ENCODE assay signal across 1 cellular context in genomic region chr2:70517804-70518203, GRCh38.
TF ChIP-seq lines count a peak whose summit lies in the region.

No MANE protein-coding gene starts in this region.

TF ChIP-seq in HepG2, 621 proteins besides CTCF, POLR2A, EP300 and RAD21 (continued from another document and continues in another):
- TF ChIP-seq, protein P1, sequence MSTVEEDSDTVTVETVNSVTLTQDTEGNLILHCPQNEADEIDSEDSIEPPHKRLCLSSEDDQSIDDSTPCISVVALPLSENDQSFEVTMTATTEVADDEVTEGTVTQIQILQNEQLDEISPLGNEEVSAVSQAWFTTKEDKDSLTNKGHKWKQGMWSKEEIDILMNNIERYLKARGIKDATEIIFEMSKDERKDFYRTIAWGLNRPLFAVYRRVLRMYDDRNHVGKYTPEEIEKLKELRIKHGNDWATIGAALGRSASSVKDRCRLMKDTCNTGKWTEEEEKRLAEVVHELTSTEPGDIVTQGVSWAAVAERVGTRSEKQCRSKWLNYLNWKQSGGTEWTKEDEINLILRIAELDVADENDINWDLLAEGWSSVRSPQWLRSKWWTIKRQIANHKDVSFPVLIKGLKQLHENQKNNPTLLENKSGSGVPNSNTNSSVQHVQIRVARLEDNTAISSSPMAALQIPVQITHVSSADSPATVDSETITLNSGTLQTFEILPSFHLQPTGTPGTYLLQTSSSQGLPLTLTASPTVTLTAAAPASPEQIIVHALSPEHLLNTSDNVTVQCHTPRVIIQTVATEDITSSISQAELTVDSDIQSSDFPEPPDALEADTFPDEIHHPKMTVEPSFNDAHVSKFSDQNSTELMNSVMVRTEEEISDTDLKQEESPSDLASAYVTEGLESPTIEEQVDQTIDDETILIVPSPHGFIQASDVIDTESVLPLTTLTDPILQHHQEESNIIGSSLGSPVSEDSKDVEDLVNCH (CRISPR knock-in tag; IDR thresholded peaks at IDR 0.05), result no peak
- TF ChIP-seq, protein P2, sequence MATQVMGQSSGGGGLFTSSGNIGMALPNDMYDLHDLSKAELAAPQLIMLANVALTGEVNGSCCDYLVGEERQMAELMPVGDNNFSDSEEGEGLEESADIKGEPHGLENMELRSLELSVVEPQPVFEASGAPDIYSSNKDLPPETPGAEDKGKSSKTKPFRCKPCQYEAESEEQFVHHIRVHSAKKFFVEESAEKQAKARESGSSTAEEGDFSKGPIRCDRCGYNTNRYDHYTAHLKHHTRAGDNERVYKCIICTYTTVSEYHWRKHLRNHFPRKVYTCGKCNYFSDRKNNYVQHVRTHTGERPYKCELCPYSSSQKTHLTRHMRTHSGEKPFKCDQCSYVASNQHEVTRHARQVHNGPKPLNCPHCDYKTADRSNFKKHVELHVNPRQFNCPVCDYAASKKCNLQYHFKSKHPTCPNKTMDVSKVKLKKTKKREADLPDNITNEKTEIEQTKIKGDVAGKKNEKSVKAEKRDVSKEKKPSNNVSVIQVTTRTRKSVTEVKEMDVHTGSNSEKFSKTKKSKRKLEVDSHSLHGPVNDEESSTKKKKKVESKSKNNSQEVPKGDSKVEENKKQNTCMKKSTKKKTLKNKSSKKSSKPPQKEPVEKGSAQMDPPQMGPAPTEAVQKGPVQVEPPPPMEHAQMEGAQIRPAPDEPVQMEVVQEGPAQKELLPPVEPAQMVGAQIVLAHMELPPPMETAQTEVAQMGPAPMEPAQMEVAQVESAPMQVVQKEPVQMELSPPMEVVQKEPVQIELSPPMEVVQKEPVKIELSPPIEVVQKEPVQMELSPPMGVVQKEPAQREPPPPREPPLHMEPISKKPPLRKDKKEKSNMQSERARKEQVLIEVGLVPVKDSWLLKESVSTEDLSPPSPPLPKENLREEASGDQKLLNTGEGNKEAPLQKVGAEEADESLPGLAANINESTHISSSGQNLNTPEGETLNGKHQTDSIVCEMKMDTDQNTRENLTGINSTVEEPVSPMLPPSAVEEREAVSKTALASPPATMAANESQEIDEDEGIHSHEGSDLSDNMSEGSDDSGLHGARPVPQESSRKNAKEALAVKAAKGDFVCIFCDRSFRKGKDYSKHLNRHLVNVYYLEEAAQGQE (IDR thresholded peaks at IDR 0.05; ENCODE audit: borderline replicate concordance in 1 of 2, low read depth in 1 of 2, low read length in 2 of 2), result no peak
- TF ChIP-seq KDM5A (IDR thresholded peaks at IDR 0.05; ENCODE audit: borderline replicate concordance, low read length) (no peak), NFIC (IDR thresholded peaks at IDR 0.05; ENCODE audit: low read length) (no peak), MIER3 (CRISPR knock-in tag; IDR thresholded peaks at IDR 0.05; ENCODE audit: borderline replicate concordance) (no peak), SCMH1 (CRISPR knock-in tag; IDR thresholded peaks at IDR 0.05; ENCODE audit: borderline replicate concordance) (no peak), THAP8 (CRISPR knock-in tag; IDR thresholded peaks at IDR 0.05; ENCODE audit: borderline replicate concordance) (no peak), ZNF841 (CRISPR knock-in tag; IDR thresholded peaks at IDR 0.05; ENCODE audit: borderline replicate concordance) (no peak), DR1 (CRISPR knock-in tag; IDR thresholded peaks at IDR 0.05) (no peak), PPARG (CRISPR knock-in tag; conservative IDR thresholded peaks at IDR 0.05) (no peak), ZMYM4 (CRISPR knock-in tag; IDR thresholded peaks at IDR 0.05) (peak; percentile 28; the same call in 1 of the 2 replicates), FOXP4 (CRISPR knock-in tag; IDR thresholded peaks at IDR 0.05) (no peak), TBP (CRISPR knock-in tag; IDR thresholded peaks at IDR 0.05) (no peak), ZBTB43 (CRISPR knock-in tag; conservative IDR thresholded peaks at IDR 0.05) (no peak), MEIS2 (CRISPR knock-in tag; IDR thresholded peaks at IDR 0.05) (no peak), CREB3 (CRISPR knock-in tag; IDR thresholded peaks at IDR 0.05) (no peak), GATAD1 (CRISPR knock-in tag; IDR thresholded peaks at IDR 0.05) (no peak), LRRFIP1 (CRISPR knock-in tag; conservative IDR thresholded peaks at IDR 0.05) (no peak), ZNF710 (CRISPR knock-in tag; IDR thresholded peaks at IDR 0.05; ENCODE audit: borderline replicate concordance) (no peak), SMYD3 (CRISPR knock-in tag; IDR thresholded peaks at IDR 0.05) (no peak), TAF1 (CRISPR knock-in tag; IDR thresholded peaks at IDR 0.05) (no peak), SOX13 (IDR thresholded peaks at IDR 0.05) (no peak), SOX13 (CRISPR knock-in tag; conservative IDR thresholded peaks at IDR 0.05 in 1 of 2, IDR thresholded peaks at IDR 0.05 in 1 of 2) (peak in 1 of 2 experiments; percentile 70; a peak in 2 of 4 replicates), DRAP1 (CRISPR knock-in tag; IDR thresholded peaks at IDR 0.05) (no peak), MED1 (CRISPR knock-in tag; IDR thresholded peaks at IDR 0.05) (no peak; the same call in 1 of the 2 replicates), U2AF1 (optimal IDR thresholded peaks at IDR 0.05; ENCODE audit: low read depth, low read length) (no peak), BORCS8-MEF2B (CRISPR knock-in tag; IDR thresholded peaks at IDR 0.05) (no peak), SETDB1 (CRISPR knock-in tag; IDR thresholded peaks at IDR 0.05; ENCODE audit: borderline replicate concordance) (no peak), ZNF225 (CRISPR knock-in tag; IDR thresholded peaks at IDR 0.05) (no peak), ZSCAN25 (CRISPR knock-in tag; IDR thresholded peaks at IDR 0.05) (no peak), NR1H2 (CRISPR knock-in tag; IDR thresholded peaks at IDR 0.05; ENCODE audit: borderline replicate concordance, low read depth) (no peak), KAT8 (CRISPR knock-in tag; IDR thresholded peaks at IDR 0.05) (no peak), ZNF44 (CRISPR knock-in tag; IDR thresholded peaks at IDR 0.05) (no peak)
- TF ChIP-seq, protein P3, sequence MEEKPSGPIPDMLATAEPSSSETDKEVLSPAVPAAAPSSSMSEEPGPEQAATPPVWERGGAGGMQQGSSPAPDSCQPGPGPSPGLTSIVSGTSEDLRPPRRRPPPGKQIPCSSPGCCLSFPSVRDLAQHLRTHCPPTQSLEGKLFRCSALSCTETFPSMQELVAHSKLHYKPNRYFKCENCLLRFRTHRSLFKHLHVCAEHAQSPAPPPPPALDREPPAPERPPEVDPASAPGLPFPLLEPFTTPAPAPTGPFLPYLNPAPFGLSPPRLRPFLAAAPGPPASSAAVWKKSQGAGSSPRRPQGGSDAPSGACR (CRISPR knock-in tag; IDR thresholded peaks at IDR 0.05), result no peak
- TF ChIP-seq, protein P4, sequence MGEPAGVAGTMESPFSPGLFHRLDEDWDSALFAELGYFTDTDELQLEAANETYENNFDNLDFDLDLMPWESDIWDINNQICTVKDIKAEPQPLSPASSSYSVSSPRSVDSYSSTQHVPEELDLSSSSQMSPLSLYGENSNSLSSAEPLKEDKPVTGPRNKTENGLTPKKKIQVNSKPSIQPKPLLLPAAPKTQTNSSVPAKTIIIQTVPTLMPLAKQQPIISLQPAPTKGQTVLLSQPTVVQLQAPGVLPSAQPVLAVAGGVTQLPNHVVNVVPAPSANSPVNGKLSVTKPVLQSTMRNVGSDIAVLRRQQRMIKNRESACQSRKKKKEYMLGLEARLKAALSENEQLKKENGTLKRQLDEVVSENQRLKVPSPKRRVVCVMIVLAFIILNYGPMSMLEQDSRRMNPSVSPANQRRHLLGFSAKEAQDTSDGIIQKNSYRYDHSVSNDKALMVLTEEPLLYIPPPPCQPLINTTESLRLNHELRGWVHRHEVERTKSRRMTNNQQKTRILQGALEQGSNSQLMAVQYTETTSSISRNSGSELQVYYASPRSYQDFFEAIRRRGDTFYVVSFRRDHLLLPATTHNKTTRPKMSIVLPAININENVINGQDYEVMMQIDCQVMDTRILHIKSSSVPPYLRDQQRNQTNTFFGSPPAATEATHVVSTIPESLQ (CRISPR knock-in tag; conservative IDR thresholded peaks at IDR 0.05), result no peak
- TF ChIP-seq, protein P5, sequence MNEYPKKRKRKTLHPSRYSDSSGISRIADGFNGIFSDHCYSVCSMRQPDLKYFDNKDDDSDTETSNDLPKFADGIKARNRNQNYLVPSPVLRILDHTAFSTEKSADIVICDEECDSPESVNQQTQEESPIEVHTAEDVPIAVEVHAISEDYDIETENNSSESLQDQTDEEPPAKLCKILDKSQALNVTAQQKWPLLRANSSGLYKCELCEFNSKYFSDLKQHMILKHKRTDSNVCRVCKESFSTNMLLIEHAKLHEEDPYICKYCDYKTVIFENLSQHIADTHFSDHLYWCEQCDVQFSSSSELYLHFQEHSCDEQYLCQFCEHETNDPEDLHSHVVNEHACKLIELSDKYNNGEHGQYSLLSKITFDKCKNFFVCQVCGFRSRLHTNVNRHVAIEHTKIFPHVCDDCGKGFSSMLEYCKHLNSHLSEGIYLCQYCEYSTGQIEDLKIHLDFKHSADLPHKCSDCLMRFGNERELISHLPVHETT (CRISPR knock-in tag; conservative IDR thresholded peaks at IDR 0.05), result no peak
- TF ChIP-seq, protein P6, sequence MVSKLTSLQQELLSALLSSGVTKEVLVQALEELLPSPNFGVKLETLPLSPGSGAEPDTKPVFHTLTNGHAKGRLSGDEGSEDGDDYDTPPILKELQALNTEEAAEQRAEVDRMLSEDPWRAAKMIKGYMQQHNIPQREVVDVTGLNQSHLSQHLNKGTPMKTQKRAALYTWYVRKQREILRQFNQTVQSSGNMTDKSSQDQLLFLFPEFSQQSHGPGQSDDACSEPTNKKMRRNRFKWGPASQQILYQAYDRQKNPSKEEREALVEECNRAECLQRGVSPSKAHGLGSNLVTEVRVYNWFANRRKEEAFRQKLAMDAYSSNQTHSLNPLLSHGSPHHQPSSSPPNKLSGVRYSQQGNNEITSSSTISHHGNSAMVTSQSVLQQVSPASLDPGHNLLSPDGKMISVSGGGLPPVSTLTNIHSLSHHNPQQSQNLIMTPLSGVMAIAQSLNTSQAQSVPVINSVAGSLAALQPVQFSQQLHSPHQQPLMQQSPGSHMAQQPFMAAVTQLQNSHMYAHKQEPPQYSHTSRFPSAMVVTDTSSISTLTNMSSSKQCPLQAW (CRISPR knock-in tag; IDR thresholded peaks at IDR 0.05), result no peak
